Comparison of ENCODE assay signal across 1 cellular context in the genomic region with DNA sequence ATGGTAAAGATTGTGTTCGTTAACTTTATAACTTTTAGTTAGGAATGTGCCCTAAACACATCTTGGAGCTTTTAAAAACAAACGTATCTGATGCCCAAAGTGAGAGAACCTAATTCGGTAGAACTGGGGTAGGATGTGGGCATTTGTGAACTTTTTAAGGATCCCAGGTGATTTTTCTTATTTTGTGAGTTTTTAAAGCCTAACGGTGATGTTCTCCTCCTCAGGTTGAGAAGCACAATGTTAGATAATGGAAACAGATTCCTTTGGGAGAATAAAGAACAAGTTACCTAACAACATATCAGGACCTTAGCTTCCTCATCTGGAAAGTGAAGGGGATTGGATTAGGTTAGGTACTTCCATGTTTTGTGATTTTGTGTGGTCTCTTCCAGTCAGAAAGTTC.
TF ChIP-seq lines count a peak whose summit lies in the region.

No MANE protein-coding gene starts in this region.

TF ChIP-seq in IMR-90, 13 proteins besides CTCF, POLR2A, EP300 and RAD21 (continued from another document):
- TF ChIP-seq, protein P1, sequence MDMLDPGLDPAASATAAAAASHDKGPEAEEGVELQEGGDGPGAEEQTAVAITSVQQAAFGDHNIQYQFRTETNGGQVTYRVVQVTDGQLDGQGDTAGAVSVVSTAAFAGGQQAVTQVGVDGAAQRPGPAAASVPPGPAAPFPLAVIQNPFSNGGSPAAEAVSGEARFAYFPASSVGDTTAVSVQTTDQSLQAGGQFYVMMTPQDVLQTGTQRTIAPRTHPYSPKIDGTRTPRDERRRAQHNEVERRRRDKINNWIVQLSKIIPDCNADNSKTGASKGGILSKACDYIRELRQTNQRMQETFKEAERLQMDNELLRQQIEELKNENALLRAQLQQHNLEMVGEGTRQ (IDR thresholded peaks at IDR 0.05; ENCODE audit: low read depth, low read length), result no peak
- TF ChIP-seq NFE2L2 (IDR thresholded peaks at IDR 0.05; ENCODE audit: low read depth, low read length) (no peak), MAZ (IDR thresholded peaks at IDR 0.05; ENCODE audit: borderline replicate concordance, low read depth, low read length) (no peak), FOS (IDR thresholded peaks at IDR 0.05; ENCODE audit: low read depth, low read length) (no peak)
